ENCODE assay signal across 7 cellular contexts in genomic region chr22:45671051-45671782, GRCh38. TPM values are rescaled to one million over a fixed set of nuclear protein-coding genes. Genes with fewer than 3 reads are reported as not detected.
DNase-seq lines count a peak whose midpoint lies in the region; ATAC-seq and TF ChIP-seq lines count a peak whose summit lies in the region.

No MANE protein-coding gene starts in this region.

- in situ Hi-C loops in ACHN (cut with HindIII; ENCODE audit: low pct_ligation_motif_present, low pct_unique_long_range_greater_than_20kb, low sequenced_read_pairs), result no loop called here

- DNase-seq in H9 (peak; percentile 90), RWPE1 (ENCODE audit: low spot score) (no peak), epithelial cell of prostate (ENCODE audit: low read depth, low spot score) (no peak), naive B cell (no peak), ACHN (no peak)

- no CpG with 5 or more reads among the region's 32 CpGs for WGBS in H9 (ENCODE audit: extremely low coverage, insufficient read length, low lambda C conversion rate)

- H3K9me3 Mint-ChIP-seq in H9 (no peaks in the 10 kb centered on the region; a peak in 1 of 5 replicates), naive B cell (no peaks in the 10 kb centered on the region)

- no peak overlapping the region for H3T11ph ChIP-seq in H9 (ENCODE audit: low read length)

- H3K27me3 ChIP-seq in H9 (ENCODE audit: insufficient read depth, low read length), result no peaks in the 10 kb centered on the region

- no peak overlapping the region for H2BK12ac ChIP-seq in H9 (ENCODE audit: insufficient read length, low read depth, low read length)

- no peak overlapping the region for H2BK20ac ChIP-seq in H9 (ENCODE audit: low read depth, low read length, poor library complexity, severe bottlenecking)

- H2AK5ac ChIP-seq in H9 (ENCODE audit: insufficient read length, low read length), result no peak overlapping the region

- H3K4ac ChIP-seq in H9 (ENCODE audit: low read depth, low read length), result no peak overlapping the region

- H3K18ac ChIP-seq in H9 (ENCODE audit: insufficient read length, low read depth, low read length), result no peak overlapping the region

- H3K4me3 Mint-ChIP-seq in H9, result peak overlapping the region; percentile 86 to 87
- peak overlapping the region; percentile 90 to 96 (median 92) for H3K4me3 Mint-ChIP-seq in naive B cell

- peaks cover 6% of the 10 kb centered on the region for H3K79me1 ChIP-seq in H9 (ENCODE audit: insufficient read depth, low read depth, low read length, poor library complexity, severe bottlenecking)

- H3K56ac ChIP-seq in H9 (ENCODE audit: insufficient read length, low read depth, low read length), result no peak overlapping the region

- H2BK120ac ChIP-seq in H9 (ENCODE audit: low read depth, low read length, poor library complexity, severe bottlenecking), result no peak overlapping the region

- no peaks in the 10 kb centered on the region for H3K9me3 ChIP-seq in H9 (ENCODE audit: control insufficient read depth, low read depth, low read length)

- H3K4me2 ChIP-seq in H9 (ENCODE audit: insufficient read depth, insufficient read length, low read length), result peak overlapping the region; percentile 91

- no peak overlapping the region for H3K23ac ChIP-seq in H9 (ENCODE audit: insufficient read length, low read depth, low read length)

- peaks cover 9% of the 10 kb centered on the region for H3K23me2 ChIP-seq in H9 (ENCODE audit: insufficient read length, low read depth, low read length, poor library complexity, severe bottlenecking)

- no peak overlapping the region for H4K5ac ChIP-seq in H9 (ENCODE audit: insufficient read length, low read depth, low read length)

- POLR2A ChIA-PET in RWPE1 (lab: Yijun Ruan, JAX; ENCODE audit: low non-redundant PET), result interaction anchor here (0.6 kb wide), 1 partner anchor 14 kb away, joined by 3 read pairs; no protein-coding TSS in a partner anchor

- H2AFZ ChIP-seq in H9 (ENCODE audit: low read length), result no peak overlapping the region

- no peak overlapping the region for H2BK5ac ChIP-seq in H9 (ENCODE audit: insufficient read length, low read length)

- H3K4me1 ChIP-seq in H9 (ENCODE audit: insufficient read depth, low read length), result no peaks in the 10 kb centered on the region

- peaks cover 33% of the 10 kb centered on the region; the same call in 1 of the 2 replicates for H3K79me2 ChIP-seq in H9 (ENCODE audit: insufficient read depth, low read length)

- H3K27me3 Mint-ChIP-seq in H9 (ENCODE audit: low read depth) (peaks cover 9% of the 10 kb centered on the region), naive B cell (peaks cover 5 to 9% (median 6%) of the 10 kb centered on the region in 3 donors)

- H3K27ac Mint-ChIP-seq in H9 (0 out of 7 replicates have a peak overlapping the region, but pooled peaks of 2 of the 3 experiments have one; percentile 12 to 29), naive B cell (peak overlapping the region in 5 of 6 donors; percentile 52 to 98 (median 75))

- TF ChIP-seq CTCF in H9 (conservative IDR thresholded peaks at IDR 0.05) (no peak), RWPE1 (conservative IDR thresholded peaks at IDR 0.05; ENCODE audit: low read depth) (no peak)

- H4K91ac ChIP-seq in H9 (ENCODE audit: insufficient read length, low read depth, low read length), result no peak overlapping the region

- H3K14ac ChIP-seq in H9 (ENCODE audit: insufficient read depth, low read length), result 0 out of 2 replicates have a peak overlapping the region, but pooled peaks have one; percentile 35

- H2BK15ac ChIP-seq in H9 (ENCODE audit: low read depth, low read length), result no peak overlapping the region

- no peak for ATAC-seq in naive B cell (ENCODE audit: low read depth in 2 of 2)
- no peak for ATAC-seq in HG02981 (IDR thresholded peaks at IDR 0.05; ENCODE audit: unreplicated experiment)
- ATAC-seq in GM18520 (IDR thresholded peaks at IDR 0.05; ENCODE audit: unreplicated experiment), result no peak

- H3K9ac ChIP-seq in H9 (ENCODE audit: extremely low read depth, insufficient read length, low read length), result peak overlapping the region; percentile 43

- H4K20me1 ChIP-seq in H9 (ENCODE audit: control insufficient read depth, insufficient read depth, insufficient read length), result no peaks in the 10 kb centered on the region

- H3K36me3 Mint-ChIP-seq in H9 (ENCODE audit: insufficient read depth in 1 of 3, low read depth in 3 of 3) (peaks cover 0 to 6% (median 0%) of the 10 kb centered on the region in 3 experiments; a peak in 2 of 7 replicates), naive B cell (no peaks in the 10 kb centered on the region)

- H3K27ac ChIP-seq in H9 (ENCODE audit: insufficient read length, low read depth, low read length) (no peak overlapping the region), RWPE1 (peak overlapping the region; percentile 82), epithelial cell of prostate (peak overlapping the region; percentile 69)

- no peak overlapping the region for H4K8ac ChIP-seq in H9 (replicated peaks; ENCODE audit: insufficient read length, low read depth, low read length)

- H3K4me1 Mint-ChIP-seq in H9, result peaks cover 17 to 19% of the 10 kb centered on the region in 2 experiments
- peaks cover 27 to 49% (median 39%) of the 10 kb centered on the region in 3 donors for H3K4me1 Mint-ChIP-seq in naive B cell

- CTCF ChIA-PET in RWPE1 (lab: Yijun Ruan, JAX), result no interaction called here

RNA-seq across cellular contexts. Expression of gene ATXN10, which starts 0.4 kb away (rescaled TPM):
- total RNA-seq in H9 (2021), result 210 and 214 TPM in 2 replicates
- 100 to 1,000 TPM; 103 to 162 (median 125) TPM for polyA plus RNA-seq in naive B cell (ENCODE audit: low read depth in 6 of 6)
